In genomic region chr16:48203974-48204824, GRCh38 we compare ENCODE assay signal across 25 cellular contexts. TPM values are rescaled to one million over a fixed set of nuclear protein-coding genes. Genes with fewer than 3 reads are reported as not detected.
DNase-seq lines count a peak whose midpoint lies in the region; ATAC-seq, FAIRE-seq and TF ChIP-seq lines count a peak whose summit lies in the region.
"Had no signal": no experiment of that assay in that cellular context is flagged by ENCODE, and none has a peak within 500 bp of the region (broad histone marks: within the 10 kb centered on the region; RNA-seq: fewer than 3 reads in every experiment).

No MANE protein-coding gene starts in this region.

- H3K4me3 ChIP-seq in hepatocyte: no peak overlapping the region
- H3K4me3 ChIP-seq in pancreas: no peak overlapping the region
- H3K4me3 ChIP-seq: Peyer's patch had no signal

- intact Hi-C loops in pancreas (cut with DNase I): no loop called here

- no peaks in the 10 kb centered on the region for H3K79me2 ChIP-seq in hepatocyte

- H3K4me2 ChIP-seq in hepatocyte: peak overlapping the region; percentile 69

- H3K9me3 ChIP-seq in hepatocyte (ENCODE audit: low read depth): no peaks in the 10 kb centered on the region
- H3K9me3 ChIP-seq in pancreas: no peaks in the 10 kb centered on the region
- H3K9me3 ChIP-seq: Peyer's patch had no signal

- H3K27ac ChIP-seq in 22Rv1 (0 out of 2 replicates have a peak overlapping the region, but pooled peaks have one; percentile 4), hepatocyte (peak overlapping the region; percentile 90), pancreas (peak overlapping the region in 1 of 4 donors; percentile 12)

- H3K27me3 ChIP-seq in hepatocyte (no peaks in the 10 kb centered on the region), pancreas (no peaks in the 10 kb centered on the region)
- H3K27me3 ChIP-seq: Peyer's patch had no signal

- TF ChIP-seq CTCF in 22Rv1 (IDR thresholded peaks at IDR 0.05) (no peak), hepatocyte (IDR thresholded peaks at IDR 0.05; ENCODE audit: poor library complexity) (no peak), pancreas (IDR thresholded peaks at IDR 0.05) (no peak)

- H2AFZ ChIP-seq in hepatocyte: peak overlapping the region; percentile 16

- DNase-seq in HuH-7 (ENCODE audit: low spot score) (peak; percentile 37), hepatocyte (ENCODE audit: low spot score) (peak; percentile 74), pancreas (peak in 3 of 6 donors; percentile 36 to 51 (median 41)), activated gamma-delta T cell treated with Interleukin-2 at 50 U/mL for 16 hours (no peak), NCI-H1105 treated with DMSO at 0.1 percent for 48 hours (lab: John Stamatoyannopoulos, UW) (no peak)
- DNase-seq: CD4-positive, alpha-beta memory T cell; DMS79; H9; Kasumi-1; MM.1S; NCI-H1092; NCI-H146; NCI-H2029 treated with DMSO at 0.1 percent for 48 hours; NCI-H2171; NCI-H446; NK-92 treated with Interleukin-12 subunit alpha and Interleukin-12 subunit beta, amount 100 ng/mL, for 24 hours had no signal

- peaks cover 24% of the 10 kb centered on the region for H3K4me1 ChIP-seq in hepatocyte (ENCODE audit: insufficient read depth)
- peaks cover 8 to 13% (median 9%) of the 10 kb centered on the region in 3 donors for H3K4me1 ChIP-seq in pancreas
- H3K4me1 ChIP-seq: Peyer's patch had no signal

- H3K9me2 ChIP-seq in hepatocyte (replicated peaks; ENCODE audit: insufficient read depth): no peaks in the 10 kb centered on the region

- no peaks in the 10 kb centered on the region for H3K36me3 ChIP-seq in hepatocyte (replicated peaks; ENCODE audit: insufficient read depth, low read depth)
- no peaks in the 10 kb centered on the region for H3K36me3 ChIP-seq in pancreas
- H3K36me3 ChIP-seq: Peyer's patch had no signal

- peak; percentile 88 to 98 (median 94) for ATAC-seq in pancreas
- ATAC-seq in GM21381 (IDR thresholded peaks at IDR 0.05; ENCODE audit: unreplicated experiment): no peak
- ATAC-seq: Right ventricle myocardium inferior had no signal

- no peaks in the 10 kb centered on the region for H4K20me1 ChIP-seq in hepatocyte (ENCODE audit: insufficient read depth, poor library complexity, severe bottlenecking)

- WGBS in hepatocyte (ENCODE audit: low lambda C conversion rate, missing lambda C conversion rate): 72% methylated on average over 8 of the region's 8 CpGs
- WGBS in pancreas, 2 donors: 40 to 51% methylated on average over 8 of the region's 8 CpGs

- no peak for FAIRE-seq in pancreas (lab: Jason Lieb, UNC)
- FAIRE-seq: A204.1, GM12892 had no signal

RNA-seq across cellular contexts. Expression of gene LONP2, which starts 39.9 kb away (rescaled TPM):
- total RNA-seq in hepatocyte (56.8 and 67.6 TPM in 2 replicates), pancreas (10 to 100 TPM; 31.6 to 45.0 (median 41.6) TPM)
- polyA plus RNA-seq in hepatocyte (30.1 and 34.9 TPM in 2 replicates), pancreas (10 to 100 TPM; 31.4 to 49.1 TPM)

RNA-seq across cellular contexts. Expression of gene ABCC11, which starts 43.1 kb away (rescaled TPM):
- total RNA-seq in hepatocyte (0.88 and 2.0 TPM in 2 replicates), pancreas (under 1 TPM in 5 of 6 donors, not detected in 1; 0.20 to 0.41 (median 0.28) TPM)
- polyA plus RNA-seq in hepatocyte (0.27 and 0.50 TPM in 2 replicates), pancreas (under 1 TPM; 0.11 to 0.19 TPM)
- total RNA-seq: CD4-positive, alpha-beta memory T cell; Right ventricle myocardium inferior had no signal
- polyA plus RNA-seq: IgD-negative memory B cell had no signal

RNA-seq across cellular contexts. Expression of gene ABCC12, which starts 48.4 kb away (rescaled TPM):
- total RNA-seq in hepatocyte (not detected in 2 replicates), pancreas (not detected)
- polyA plus RNA-seq in hepatocyte (not detected in 2 replicates), pancreas (not detected)
- total RNA-seq: CD4-positive, alpha-beta memory T cell; Peyer's patch; SK-MEL-5 had no signal
- polyA plus RNA-seq: BJ; CD4-positive, alpha-beta memory T cell; IgD-negative memory B cell had no signal

Comparison
In these comparisons a context has a peak if more than half of its experiments do, and no peak if none do; other contexts are left out.
1. DNase-seq: peak in HuH-7 (single experiment) and hepatocyte (single experiment); none in activated gamma-delta T cell treated with Interleukin-2 at 50 U/mL for 16 hours (single experiment) and NCI-H1105 treated with DMSO at 0.1 percent for 48 hours (single experiment).